ENCODE assay signal across 8 cellular contexts in the genomic region with DNA sequence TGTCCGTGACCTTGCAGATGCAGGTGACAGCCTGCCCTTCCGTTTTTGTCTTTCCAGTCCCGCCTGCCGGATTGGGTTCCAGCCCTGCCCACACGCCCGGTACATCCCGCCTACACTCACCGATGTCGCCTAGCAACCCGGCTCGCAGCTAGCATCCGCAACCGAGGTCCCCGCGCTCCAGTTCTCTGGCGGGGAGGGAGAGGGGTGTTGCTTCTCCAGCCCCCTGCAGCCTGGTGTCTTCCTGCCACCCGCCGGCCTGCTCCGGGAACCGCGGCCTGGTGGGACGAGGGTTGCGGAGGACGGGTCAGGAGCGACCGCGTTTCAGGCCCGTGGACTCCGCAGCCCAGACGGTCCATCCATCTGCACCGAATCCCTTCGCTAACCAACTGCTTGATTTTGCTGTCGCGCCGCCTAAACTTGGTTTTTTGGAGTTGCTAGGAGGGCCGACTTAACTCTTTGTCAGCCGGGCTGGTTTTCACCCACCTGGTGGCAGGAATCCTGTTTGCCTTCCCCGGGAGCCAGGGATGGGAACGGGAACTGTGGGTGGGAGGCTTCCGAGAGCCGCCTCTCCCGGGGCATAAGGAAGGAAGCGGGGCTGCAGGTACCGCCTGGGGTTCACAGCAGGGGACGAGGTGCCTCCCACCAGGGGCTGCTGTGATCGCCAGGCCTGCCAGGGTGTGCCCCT. TPM values are rescaled to one million over a fixed set of nuclear protein-coding genes. Genes with fewer than 3 reads are reported as not detected.
DNase-seq lines count a peak whose midpoint lies in the region; TF ChIP-seq lines count a peak whose summit lies in the region.

No MANE protein-coding gene starts in this region.

- peak; percentile 72 for DNase-seq in Ammon's horn (ENCODE audit: low spot score)
- DNase-seq in NCI-H2171 treated with DMSO at 0.1 percent for 48 hours (lab: John Stamatoyannopoulos, UW), result peak; percentile 75
- DNase-seq in activated effector memory CD4-positive, alpha-beta T cell treated with anti-CD3 and anti-CD28 coated beads, Interleukin-2, amount 50 U/mL, for 16 hours, result peak; percentile 85
- peak; percentile 21 to 32 for DNase-seq in cardiac muscle cell (ENCODE audit: low read depth in 1 of 2, low spot score in 1 of 2)
- DNase-seq in retina, result peak; percentile 77
- DNase-seq in Karpas-422, result no peak
- DNase-seq in NCI-H1048 (lab: John Stamatoyannopoulos, UW), result no peak
- no peak for DNase-seq in HEK293T (ENCODE audit: extremely low spot score)

- H3K27ac ChIP-seq in cardiac muscle cell (no peak overlapping the region), Karpas-422 (ENCODE audit: low read length) (no peak overlapping the region)

- H2AFZ ChIP-seq in Karpas-422 (ENCODE audit: low read length), result no peak overlapping the region

- no peaks in the 10 kb centered on the region for H3K4me1 ChIP-seq in cardiac muscle cell (ENCODE audit: low read depth)
- H3K4me1 ChIP-seq in Karpas-422 (ENCODE audit: low read length), result no peaks in the 10 kb centered on the region

- H3K27me3 ChIP-seq in cardiac muscle cell (peaks cover 38% of the 10 kb centered on the region), Karpas-422 (ENCODE audit: low read length) (peaks cover 3% of the 10 kb centered on the region; the same call in 1 of the 2 replicates)

- no peak overlapping the region for H3K4me3 ChIP-seq in cardiac muscle cell
- H3K4me3 ChIP-seq in Karpas-422 (ENCODE audit: low read length), result no peak overlapping the region

- H3K9me3 ChIP-seq in cardiac muscle cell (ENCODE audit: low read depth) (no peaks in the 10 kb centered on the region), Karpas-422 (ENCODE audit: low read length) (no peaks in the 10 kb centered on the region; the same call in 1 of the 2 replicates)

- CTCF ChIA-PET in HEK293T (lab: Yijun Ruan, JAX), result no interaction called here

- no peak overlapping the region for H3K4me2 ChIP-seq in Karpas-422 (ENCODE audit: low read depth, low read length, poor library complexity, severe bottlenecking)

- POLR2A ChIA-PET in HEK293T (lab: Yijun Ruan, JAX), result no interaction called here

- TF ChIP-seq CTCF in cardiac muscle cell (IDR thresholded peaks at IDR 0.05; ENCODE audit: low read depth, low read length), result peak; percentile 26

- no peaks in the 10 kb centered on the region for H3K79me2 ChIP-seq in Karpas-422 (ENCODE audit: low read length)

- no peak overlapping the region for H3K9ac ChIP-seq in Karpas-422 (ENCODE audit: low read length)

- no peaks in the 10 kb centered on the region for H3K9me2 ChIP-seq in Karpas-422 (replicated peaks; ENCODE audit: insufficient read depth, low read length)

- H3K36me3 ChIP-seq in cardiac muscle cell, result no peaks in the 10 kb centered on the region
- no peaks in the 10 kb centered on the region for H3K36me3 ChIP-seq in Karpas-422 (ENCODE audit: insufficient read depth, low read length)

- H4K20me1 ChIP-seq in Karpas-422 (ENCODE audit: insufficient read depth, low read depth, low read length), result no peaks in the 10 kb centered on the region; the same call in 1 of the 2 replicates

TF ChIP-seq in HEK293T, 16 proteins besides CTCF, POLR2A, EP300 and RAD21:
- no peak for TF ChIP-seq ARNT (IDR thresholded peaks at IDR 0.05)
- no peak for TF ChIP-seq FOXM1 (IDR thresholded peaks at IDR 0.05; ENCODE audit: borderline replicate concordance)
- no peak for TF ChIP-seq TARDBP (IDR thresholded peaks at IDR 0.05)
- no peak for TF ChIP-seq LEF1 (IDR thresholded peaks at IDR 0.05; ENCODE audit: borderline replicate concordance)
- no peak for TF ChIP-seq L3MBTL2 (conservative IDR thresholded peaks at IDR 0.05)
- no peak for TF ChIP-seq SUZ12 (IDR thresholded peaks at IDR 0.05)
- no peak for TF ChIP-seq HDGF (IDR thresholded peaks at IDR 0.05; ENCODE audit: borderline replicate concordance)
- no peak for TF ChIP-seq NFRKB (IDR thresholded peaks at IDR 0.05)
- TF ChIP-seq, protein P1, sequence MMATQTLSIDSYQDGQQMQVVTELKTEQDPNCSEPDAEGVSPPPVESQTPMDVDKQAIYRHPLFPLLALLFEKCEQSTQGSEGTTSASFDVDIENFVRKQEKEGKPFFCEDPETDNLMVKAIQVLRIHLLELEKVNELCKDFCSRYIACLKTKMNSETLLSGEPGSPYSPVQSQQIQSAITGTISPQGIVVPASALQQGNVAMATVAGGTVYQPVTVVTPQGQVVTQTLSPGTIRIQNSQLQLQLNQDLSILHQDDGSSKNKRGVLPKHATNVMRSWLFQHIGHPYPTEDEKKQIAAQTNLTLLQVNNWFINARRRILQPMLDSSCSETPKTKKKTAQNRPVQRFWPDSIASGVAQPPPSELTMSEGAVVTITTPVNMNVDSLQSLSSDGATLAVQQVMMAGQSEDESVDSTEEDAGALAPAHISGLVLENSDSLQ (IDR thresholded peaks at IDR 0.05), result no peak
- no peak for TF ChIP-seq BHLHE40 (IDR thresholded peaks at IDR 0.05; ENCODE audit: borderline replicate concordance)
- TF ChIP-seq SP1 (IDR thresholded peaks at IDR 0.05), result no peak
- no peak for TF ChIP-seq FOXK2 (IDR thresholded peaks at IDR 0.05)
- TF ChIP-seq ZNF384 (IDR thresholded peaks at IDR 0.05), result no peak
- no peak for TF ChIP-seq ELF4 (IDR thresholded peaks at IDR 0.05)
- no peak for TF ChIP-seq FOXA1 (IDR thresholded peaks at IDR 0.05)
- TF ChIP-seq CTBP1 (IDR thresholded peaks at IDR 0.05; ENCODE audit: borderline replicate concordance), result no peak

RNA-seq across cellular contexts. Expression of gene MATK, which starts 15.4 kb away (rescaled TPM):
- 4.9 and 6.9 TPM in 2 replicates for total RNA-seq in cardiac muscle cell
- 4.8 and 7.4 TPM in 2 replicates for polyA plus RNA-seq in cardiac muscle cell
- not detected in 2 replicates for total RNA-seq in Karpas-422 (2014; rRNA removed; shearing (Covaris generic); ENCODE audit: low replicate concordance)

RNA-seq across cellular contexts. Expression of gene RAX2, which starts 29.5 kb away (rescaled TPM):
- not detected in 2 replicates for total RNA-seq in cardiac muscle cell
- not detected in 2 replicates for polyA plus RNA-seq in cardiac muscle cell
- not detected in 2 replicates for total RNA-seq in Karpas-422 (2014; rRNA removed; shearing (Covaris generic); ENCODE audit: low replicate concordance)

RNA-seq across cellular contexts. Expression of gene MRPL54, which starts 39.1 kb away (rescaled TPM):
- 37.9 and 57.8 TPM in 2 replicates for total RNA-seq in cardiac muscle cell
- polyA plus RNA-seq in cardiac muscle cell, result 81.5 and 91.2 TPM in 2 replicates
- total RNA-seq in Karpas-422 (2014; rRNA removed; shearing (Covaris generic); ENCODE audit: low replicate concordance), result 44.2 and 76.7 TPM in 2 replicates

RNA-seq across cellular contexts. Expression of gene APBA3, which starts 40.1 kb away (rescaled TPM):
- total RNA-seq in cardiac muscle cell, result 39.9 and 49.4 TPM in 2 replicates
- polyA plus RNA-seq in cardiac muscle cell, result 29.4 and 34.3 TPM in 2 replicates
- total RNA-seq in Karpas-422 (2014; rRNA removed; shearing (Covaris generic); ENCODE audit: low replicate concordance), result 14.7 and 55.0 TPM in 2 replicates

Comparison
In these comparisons a context has a peak if more than half of its experiments do, and no peak if none do; other contexts are left out.
1. DNase-seq: peak in Ammon's horn (single experiment), NCI-H2171 treated with DMSO at 0.1 percent for 48 hours (single experiment), activated effector memory CD4-positive, alpha-beta T cell treated with anti-CD3 and anti-CD28 coated beads, Interleukin-2, amount 50 U/mL, for 16 hours (single experiment), cardiac muscle cell (2 of 2) and retina (single experiment); none in Karpas-422 (single experiment), NCI-H1048 (single experiment) and HEK293T (single experiment).